ENCODE assay signal across 1 cellular context in the genomic region with DNA sequence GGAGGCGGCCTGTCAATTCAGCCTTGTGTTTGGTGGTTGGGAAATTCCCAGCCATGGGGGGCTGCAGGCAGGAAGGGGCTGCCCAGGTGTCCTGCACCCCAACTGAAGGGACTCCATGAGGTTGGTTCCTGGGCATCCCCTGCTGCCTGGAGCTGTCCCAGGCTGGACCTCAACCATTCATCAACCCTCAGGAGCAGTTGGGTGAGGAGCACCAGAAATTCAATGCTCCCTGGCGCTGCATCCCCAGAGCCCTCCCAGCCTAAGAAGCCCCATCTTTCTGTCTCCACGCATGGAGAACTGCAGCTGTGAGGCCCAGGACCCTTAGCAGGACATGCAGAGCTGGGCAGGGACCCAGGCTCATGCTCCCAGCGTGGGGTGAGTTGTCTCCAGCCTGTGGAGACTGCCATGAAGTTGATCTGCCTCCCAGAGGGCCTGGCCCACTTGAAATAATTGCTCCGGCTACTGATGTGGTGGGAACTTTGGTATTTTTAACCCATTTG.
TF ChIP-seq lines count a peak whose summit lies in the region.

No MANE protein-coding gene starts in this region.

TF ChIP-seq in endothelial cell of umbilical vein, 7 proteins besides CTCF, POLR2A, EP300 and RAD21:
- TF ChIP-seq MYC (IDR thresholded peaks at IDR 0.05; ENCODE audit: low read depth, low read length) (no peak), JUN (IDR thresholded peaks at IDR 0.05; ENCODE audit: borderline replicate concordance, insufficient read depth, insufficient read length, low read depth) (no peak), GATA2 (IDR thresholded peaks at IDR 0.05; ENCODE audit: insufficient read depth, insufficient read length, low read depth, low read length) (no peak), POLR2AphosphoS5 (IDR thresholded peaks at IDR 0.05; ENCODE audit: insufficient read depth, low read depth, low read length) (no peak), EZH2 (IDR thresholded peaks at IDR 0.05; ENCODE audit: borderline replicate concordance, low read depth, low read length, severe bottlenecking) (no peak), FOS (IDR thresholded peaks at IDR 0.05; ENCODE audit: borderline replicate concordance, insufficient read depth, low read length) (no peak)
- TF ChIP-seq, protein P1, sequence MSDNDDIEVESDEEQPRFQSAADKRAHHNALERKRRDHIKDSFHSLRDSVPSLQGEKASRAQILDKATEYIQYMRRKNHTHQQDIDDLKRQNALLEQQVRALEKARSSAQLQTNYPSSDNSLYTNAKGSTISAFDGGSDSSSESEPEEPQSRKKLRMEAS (IDR thresholded peaks at IDR 0.05; ENCODE audit: insufficient read depth, insufficient read length), result no peak
